Comparison of ENCODE assay signal across 9 cellular contexts in the genomic region with DNA sequence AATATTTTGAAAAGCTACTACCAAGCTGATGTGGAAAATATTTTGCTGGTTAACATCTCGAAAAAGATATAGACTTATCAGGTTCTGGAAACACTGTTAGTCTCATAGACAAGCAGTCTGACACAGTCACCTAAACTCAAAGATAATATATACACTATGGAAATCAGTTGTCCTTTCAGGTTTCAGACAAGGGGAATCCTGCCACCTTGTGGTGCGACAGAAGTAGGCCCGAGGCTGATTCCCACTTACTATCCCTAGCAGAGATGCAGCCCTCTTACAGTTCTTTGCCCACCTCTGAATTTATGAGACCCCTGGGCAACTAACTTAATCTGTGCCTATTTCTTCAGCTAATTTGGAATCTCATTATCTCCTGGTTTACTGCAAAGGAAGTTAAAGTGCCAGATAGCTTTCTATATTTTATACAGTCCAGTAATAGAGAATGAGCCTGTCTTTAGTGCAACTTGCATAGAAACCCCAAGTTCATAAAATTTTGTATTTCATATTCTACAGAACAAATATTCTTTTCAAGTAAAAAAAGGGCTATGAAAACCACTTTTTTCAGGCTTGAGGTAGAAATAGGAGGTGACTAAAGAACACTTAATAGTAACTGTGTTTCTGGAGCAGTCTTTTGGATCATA. TPM values are rescaled to one million over a fixed set of nuclear protein-coding genes. Genes with fewer than 3 reads are reported as not detected.
DNase-seq lines count a peak whose midpoint lies in the region; ATAC-seq, FAIRE-seq and TF ChIP-seq lines count a peak whose summit lies in the region.
"Had no signal": no experiment of that assay in that cellular context is flagged by ENCODE, and none has a peak within 500 bp of the region (broad histone marks: within the 10 kb centered on the region; RNA-seq: fewer than 3 reads in every experiment).

No MANE protein-coding gene starts in this region.

- no peaks in the 10 kb centered on the region for H3K9me3 ChIP-seq in H1 (ENCODE audit: insufficient read depth in 2 of 2, low read depth in 1 of 2, low read length in 1 of 2)

- H3K9ac ChIP-seq in H1 (replicated peaks in 1 of 4; ENCODE audit: extremely low read depth in 1 of 4, low read depth in 3 of 4, low read length in 3 of 4) = no peak overlapping the region

- TF ChIP-seq CTCF in activated CD8-positive, alpha-beta T cell treated with anti-CD3 and anti-CD28 coated beads for 36 hours (IDR thresholded peaks at IDR 0.05) = peak; percentile 80
- peak; percentile 79 to 85 (median 81) for TF ChIP-seq CTCF in H1 (IDR thresholded peaks at IDR 0.05; ENCODE audit: control extremely low read depth in 1 of 3, insufficient read depth in 1 of 3, low read depth in 1 of 3, low read length in 3 of 3)
- TF ChIP-seq CTCF in mesothelial cell of epicardium (IDR thresholded peaks at IDR 0.05; ENCODE audit: unreplicated experiment) = peak; percentile 86

- no peak overlapping the region for H2BK120ac ChIP-seq in H1 (replicated peaks; ENCODE audit: low read depth, low read length)

- no peak overlapping the region for H4K5ac ChIP-seq in H1 (ENCODE audit: insufficient read length, low read depth, low read length)

- H4K20me1 ChIP-seq in H1 (replicated peaks in 1 of 2; ENCODE audit: control insufficient read depth in 1 of 2, insufficient read depth in 2 of 2, low read length in 2 of 2) = no peaks in the 10 kb centered on the region

- peak; percentile 91 to 95 for TF ChIP-seq RAD21 in H1 (IDR thresholded peaks at IDR 0.05 in 1 of 2, conservative IDR thresholded peaks at IDR 0.05 in 1 of 2; ENCODE audit: low read depth in 2 of 2, low read length in 2 of 2)

- no peaks in the 10 kb centered on the region for H3K27me3 ChIP-seq in H1 (replicated peaks in 1 of 4; ENCODE audit: control insufficient read depth in 3 of 4, extremely low read depth in 1 of 4, insufficient read depth in 3 of 4, low read length in 3 of 4)

- H2BK12ac ChIP-seq in H1 (ENCODE audit: low read depth, low read length) = no peak overlapping the region

- H3K36me3 Mint-ChIP-seq in activated CD8-positive, alpha-beta T cell treated with anti-CD3 and anti-CD28 coated beads for 36 hours (ENCODE audit: low read depth) = peaks cover 2% of the 10 kb centered on the region
- H3K36me3 Mint-ChIP-seq in mesothelial cell of epicardium = peaks cover 4% of the 10 kb centered on the region

- H3K14ac ChIP-seq in H1 (ENCODE audit: insufficient read length) = no peak overlapping the region

- H2AK5ac ChIP-seq in H1 (ENCODE audit: low read depth, low read length) = no peak overlapping the region

- H4K8ac ChIP-seq in H1 (ENCODE audit: extremely low read depth, insufficient read depth, low read length) = no peak overlapping the region

- intact Hi-C loops in activated CD8-positive, alpha-beta T cell treated with anti-CD3 and anti-CD28 coated beads for 36 hours (cut with micrococcal nuclease) = loop anchor here (1.0 to 5.0 kb wide), 2 partner anchors 375 to 411 kb away; no protein-coding TSS in a partner anchor

- peaks cover 0 to 11% (median 0%) of the 10 kb centered on the region in 4 experiments; a peak in 1 of 7 replicates for H3K4me1 ChIP-seq in H1 (replicated peaks in 1 of 4; ENCODE audit: control insufficient read depth in 3 of 4, insufficient read depth in 4 of 4, low read length in 3 of 4)

- no peaks in the 10 kb centered on the region for H3K27me3 Mint-ChIP-seq in activated CD8-positive, alpha-beta T cell treated with anti-CD3 and anti-CD28 coated beads for 36 hours
- H3K27me3 Mint-ChIP-seq in mesothelial cell of epicardium (ENCODE audit: low read depth) = no peaks in the 10 kb centered on the region

- H2BK15ac ChIP-seq in H1 (ENCODE audit: low read length) = no peak overlapping the region

- no peak overlapping the region for H2BK5ac ChIP-seq in H1 (ENCODE audit: low read depth, low read length)

- H2BK20ac ChIP-seq in H1 (ENCODE audit: low read length) = no peak overlapping the region

- no peak overlapping the region for H2AFZ ChIP-seq in H1 (ENCODE audit: low read length)

- no peak overlapping the region for H3K56ac ChIP-seq in H1 (replicated peaks; ENCODE audit: insufficient read length, low read depth, low read length)

- no peak overlapping the region for H3K27ac Mint-ChIP-seq in activated CD8-positive, alpha-beta T cell treated with anti-CD3 and anti-CD28 coated beads for 36 hours
- H3K27ac Mint-ChIP-seq in mesothelial cell of epicardium = no peak overlapping the region
- H3K27ac Mint-ChIP-seq: T-helper 1 cell treated with Interleukin-12 subunit alpha and Interleukin-12 subunit beta and Interleukin-4 antibody, amounts not matched to agents 30 μg/mL and 1 μg/mL, for 36 hours had no signal

- no peak overlapping the region for H3K4me3 ChIP-seq in H1 (ENCODE audit: extremely low read depth in 1 of 4, insufficient read depth in 2 of 4, low read depth in 3 of 4, low read length in 4 of 4)

- no peak overlapping the region for H3K18ac ChIP-seq in H1 (ENCODE audit: extremely low read depth, low read length)

- H3K4me3 Mint-ChIP-seq in activated CD8-positive, alpha-beta T cell treated with anti-CD3 and anti-CD28 coated beads for 36 hours = no peak overlapping the region
- H3K4me3 Mint-ChIP-seq in mesothelial cell of epicardium = no peak overlapping the region
- H3K4me3 Mint-ChIP-seq: T-helper 1 cell treated with Interleukin-12 subunit alpha and Interleukin-12 subunit beta and Interleukin-4 antibody, amounts not matched to agents 30 μg/mL and 1 μg/mL, for 36 hours had no signal

- no peak overlapping the region for H3K27ac ChIP-seq in H1 (ENCODE audit: low read depth, low read length)

- no peaks in the 10 kb centered on the region for H3K79me1 ChIP-seq in H1 (ENCODE audit: low read depth, low read length)

- TF ChIP-seq POLR2A in H1 (IDR thresholded peaks at IDR 0.05; ENCODE audit: control extremely low read depth in 1 of 2, low read depth in 2 of 2, low read length in 2 of 2) = no peak

- no peak overlapping the region for H3K4ac ChIP-seq in H1 (replicated peaks; ENCODE audit: insufficient read length, low read depth, low read length)

- no peak for TF ChIP-seq EP300 in H1 (IDR thresholded peaks at IDR 0.05; ENCODE audit: borderline replicate concordance in 1 of 2, low read depth in 2 of 2, low read length in 2 of 2)

- no peaks in the 10 kb centered on the region for H3K9me3 Mint-ChIP-seq in activated CD8-positive, alpha-beta T cell treated with anti-CD3 and anti-CD28 coated beads for 36 hours
- H3K9me3 Mint-ChIP-seq in mesothelial cell of epicardium = no peaks in the 10 kb centered on the region
- H3K9me3 Mint-ChIP-seq: T-helper 1 cell treated with Interleukin-12 subunit alpha and Interleukin-12 subunit beta and Interleukin-4 antibody, amounts not matched to agents 30 μg/mL and 1 μg/mL, for 36 hours had no signal

- H3K79me2 ChIP-seq in H1 (ENCODE audit: control insufficient read depth in 1 of 2, insufficient read depth in 2 of 2, low read length in 2 of 2) = no peaks in the 10 kb centered on the region

- peak; percentile 82 for FAIRE-seq in H1 (lab: Jason Lieb, UNC)

- H3K4me2 ChIP-seq in H1 (ENCODE audit: insufficient read depth in 1 of 2, low read depth in 2 of 2, low read length in 2 of 2) = no peak overlapping the region

- 4% methylated on average over 3 of the region's 3 CpGs; no CpG with 5 or more reads in 1 of the 2 experiments for WGBS in H1 (ENCODE audit: extremely low coverage in 1 of 2, insufficient coverage in 1 of 2, insufficient read length in 1 of 2, insufficient replicate concordance in 2 of 2, low coverage in 1 of 2, low lambda C conversion rate in 2 of 2, missing lambda C conversion rate in 1 of 2), 2 experiments

- peak; percentile 92 for ATAC-seq in GM19467 (IDR thresholded peaks at IDR 0.05; ENCODE audit: unreplicated experiment)
- ATAC-seq in activated CD8-positive, alpha-beta T cell treated with anti-CD3 and anti-CD28 coated beads for 36 hours = peak; percentile 77

- POLR2A ChIA-PET in activated CD8-positive, alpha-beta T cell treated with anti-CD3 and anti-CD28 coated beads for 36 hours (lab: Charles Lee) = interaction anchor here (0.7 to 1.3 kb wide), 2 partner anchors 16 to 17 kb away, joined by 3 to 4 read pairs; a partner anchor contains a TSS
- POLR2A ChIA-PET in H1 (lab: Charles Lee; ENCODE audit: partially characterized antibody) = interaction anchor here (1.0 to 2.3 kb wide), 6 partner anchors 17 to 423 kb away, joined by 3 to 11 read pairs (median 4); a partner anchor contains a TSS

- H3K36me3 ChIP-seq in H1 (ENCODE audit: control insufficient read depth in 2 of 4, insufficient read depth in 4 of 4, low read length in 3 of 4) = peaks cover 0 to 4% (median under 1%) of the 10 kb centered on the region in 4 experiments; a peak in 2 of 8 replicates

- no peak overlapping the region for H3K23ac ChIP-seq in H1 (ENCODE audit: insufficient read length)

- H3K4me1 Mint-ChIP-seq in activated CD8-positive, alpha-beta T cell treated with anti-CD3 and anti-CD28 coated beads for 36 hours (ENCODE audit: low read depth) = no peaks in the 10 kb centered on the region
- H3K4me1 Mint-ChIP-seq in mesothelial cell of epicardium = peaks cover 10% of the 10 kb centered on the region

- CTCF ChIA-PET in activated CD8-positive, alpha-beta T cell treated with anti-CD3 and anti-CD28 coated beads for 36 hours (lab: Charles Lee) = interaction anchor here (0.6 to 5.6 kb wide), 44 partner anchors 8 to 424 kb away, joined by 3 to 47 read pairs (median 4); a partner anchor contains a TSS
- CTCF ChIA-PET in H1 (lab: Charles Lee; ENCODE audit: partially characterized antibody) = interaction anchor here (0.6 to 4.9 kb wide), 68 partner anchors 8 to 447 kb away, joined by 3 to 44 read pairs (median 4); a partner anchor contains a TSS

- DNase-seq in COLO668 (lab: John Stamatoyannopoulos, UW; ENCODE audit: unreplicated experiment) (peak; percentile 77), HS-5 (ENCODE audit: low read depth) (peak; percentile 56), NCI-H82 (lab: John Stamatoyannopoulos, UW) (peak; percentile 82), H1 (ENCODE audit: low read depth in 1 of 2, low spot score in 2 of 2) (peak; percentile 10 to 61), mesothelial cell of epicardium (ENCODE audit: low spot score in 2 of 2, unreplicated experiment in 2 of 2) (peak; percentile 46 to 73)
- peak; percentile 69 for DNase-seq in activated CD8-positive, alpha-beta T cell treated with anti-CD3 and anti-CD28 coated beads for 36 hours
- DNase-seq in stimulated activated CD8-positive, alpha-beta memory T cell treated with anti-CD3 and anti-CD28 coated beads, Interleukin-4, amount 100 ng/mL, for 48 hours = peak; percentile 67

- H4K91ac ChIP-seq in H1 (replicated peaks; ENCODE audit: insufficient read length, low read length) = no peak overlapping the region

- no peaks in the 10 kb centered on the region for H3K23me2 ChIP-seq in H1 (ENCODE audit: low read depth, low read length)

RNA-seq across cellular contexts. Expression of a gene that starts 16.9 kb away (rescaled TPM):
- total RNA-seq in activated CD8-positive, alpha-beta T cell treated with anti-CD3 and anti-CD28 coated beads for 36 hours = 10 to 100 TPM; 37.9 to 39.2 TPM
- 37.3 and 40.5 TPM in 2 replicates for total RNA-seq in H1 (2021; fragmentation: NEBNext Ultra II Directional; extraction: Animal tissue kit (Norgen Biotek cat#: 25700))
- polyA plus RNA-seq in H1 (2011; rRNA removed) = 12.0 and 15.1 TPM in 2 replicates
- 19.1 TPM for polyA plus RNA-seq in H1 (2011; cell fraction: cytosol; rRNA removed)
- polyA plus RNA-seq in H1 (2011; cell fraction: nucleus; rRNA removed) = 22.2 TPM
- 27.8 to 31.3 TPM (median 29.3 TPM) in 4 replicates for polyA plus RNA-seq in H1 (2012, experiment 1 of 2)
- polyA plus RNA-seq in H1 (2012, experiment 2 of 2) = 9.4 TPM
- 33.2 TPM for polyA plus RNA-seq in H1 (2013, experiment 1 of 2)
- polyA plus RNA-seq in H1 (2013, experiment 2 of 2) = 35.7 TPM
- polyA minus RNA-seq in H1 (2011; rRNA and poly(A)+ RNA removed) = 35.1 and 40.4 TPM in 2 replicates
- 30.4 TPM for polyA minus RNA-seq in H1 (2011; cell fraction: cytosol; rRNA and poly(A)+ RNA removed)
- polyA minus RNA-seq in H1 (2011; cell fraction: nucleus; rRNA and poly(A)+ RNA removed) = 63.6 TPM
- total RNA-seq in mesothelial cell of epicardium = 22.9 to 24.4 TPM (median 23.9 TPM) in 3 replicates

RNA-seq across cellular contexts. Expression of a gene that starts 17.1 kb away (rescaled TPM):
- total RNA-seq in activated CD8-positive, alpha-beta T cell treated with anti-CD3 and anti-CD28 coated beads for 36 hours = 10 to 100 TPM; 77.3 to 78.8 TPM
- total RNA-seq in H1 (2021; fragmentation: NEBNext Ultra II Directional; extraction: Animal tissue kit (Norgen Biotek cat#: 25700)) = 64.5 and 71.7 TPM in 2 replicates
- 13.2 and 26.9 TPM in 2 replicates for polyA plus RNA-seq in H1 (2011; rRNA removed)
- 38.0 TPM for polyA plus RNA-seq in H1 (2011; cell fraction: cytosol; rRNA removed)
- polyA plus RNA-seq in H1 (2011; cell fraction: nucleus; rRNA removed) = 5.2 TPM
- 25.9 to 45.1 TPM (median 28.7 TPM) in 4 replicates for polyA plus RNA-seq in H1 (2012, experiment 1 of 2)
- polyA plus RNA-seq in H1 (2012, experiment 2 of 2) = 8.3 TPM
- polyA plus RNA-seq in H1 (2013, experiment 1 of 2) = 63.8 TPM
- polyA plus RNA-seq in H1 (2013, experiment 2 of 2) = 61.2 TPM
- 16.0 and 17.9 TPM in 2 replicates for polyA minus RNA-seq in H1 (2011; rRNA and poly(A)+ RNA removed)
- 36.3 TPM for polyA minus RNA-seq in H1 (2011; cell fraction: cytosol; rRNA and poly(A)+ RNA removed)
- polyA minus RNA-seq in H1 (2011; cell fraction: nucleus; rRNA and poly(A)+ RNA removed) = 33.0 TPM
- total RNA-seq in mesothelial cell of epicardium = 29.5 to 33.2 TPM (median 31.7 TPM) in 3 replicates

RNA-seq across cellular contexts. Expression of a gene that starts 31.0 kb away (rescaled TPM):
- total RNA-seq in activated CD8-positive, alpha-beta T cell treated with anti-CD3 and anti-CD28 coated beads for 36 hours = 10 to 100 TPM; 48.3 to 51.8 TPM
- total RNA-seq in H1 (2021; fragmentation: NEBNext Ultra II Directional; extraction: Animal tissue kit (Norgen Biotek cat#: 25700)) = 47.5 and 51.2 TPM in 2 replicates
- polyA plus RNA-seq in H1 (2011; rRNA removed) = 3.2 and 5.1 TPM in 2 replicates
- polyA plus RNA-seq in H1 (2011; cell fraction: cytosol; rRNA removed) = 17.8 TPM
- 6.8 TPM for polyA plus RNA-seq in H1 (2011; cell fraction: nucleus; rRNA removed)
- 31.1 to 53.7 TPM (median 34.8 TPM) in 4 replicates for polyA plus RNA-seq in H1 (2012, experiment 1 of 2)
- polyA plus RNA-seq in H1 (2012, experiment 2 of 2) = 3.1 TPM
- polyA plus RNA-seq in H1 (2013, experiment 1 of 2) = 46.1 TPM
- 45.8 TPM for polyA plus RNA-seq in H1 (2013, experiment 2 of 2)
- polyA minus RNA-seq in H1 (2011; rRNA and poly(A)+ RNA removed) = 7.9 and 9.5 TPM in 2 replicates
- 9.0 TPM for polyA minus RNA-seq in H1 (2011; cell fraction: cytosol; rRNA and poly(A)+ RNA removed)
- 36.9 TPM for polyA minus RNA-seq in H1 (2011; cell fraction: nucleus; rRNA and poly(A)+ RNA removed)
- 43.5 to 46.4 TPM (median 45.3 TPM) in 3 replicates for total RNA-seq in mesothelial cell of epicardium

RNA-seq across cellular contexts. Expression of a gene that starts 59.4 kb away (rescaled TPM):
- under 1 TPM; 0.22 to 0.41 TPM for total RNA-seq in activated CD8-positive, alpha-beta T cell treated with anti-CD3 and anti-CD28 coated beads for 36 hours
- 1.2 and 2.4 TPM in 2 replicates for total RNA-seq in H1 (2021; fragmentation: NEBNext Ultra II Directional; extraction: Animal tissue kit (Norgen Biotek cat#: 25700))
- 0.39 and 1.1 TPM in 2 replicates for polyA plus RNA-seq in H1 (2011; rRNA removed)
- polyA plus RNA-seq in H1 (2011; cell fraction: cytosol; rRNA removed) = 1.2 TPM
- 1.9 TPM for polyA plus RNA-seq in H1 (2011; cell fraction: nucleus; rRNA removed)
- 1.3 to 1.7 TPM (median 1.3 TPM) in 4 replicates for polyA plus RNA-seq in H1 (2012, experiment 1 of 2)
- 0.05 TPM for polyA plus RNA-seq in H1 (2012, experiment 2 of 2)
- polyA plus RNA-seq in H1 (2013, experiment 1 of 2) = 1.7 TPM
- polyA plus RNA-seq in H1 (2013, experiment 2 of 2) = 1.7 TPM
- 1.0 and 3.0 TPM in 2 replicates for polyA minus RNA-seq in H1 (2011; rRNA and poly(A)+ RNA removed)
- 1.1 TPM for polyA minus RNA-seq in H1 (2011; cell fraction: cytosol; rRNA and poly(A)+ RNA removed)
- 2.5 TPM for polyA minus RNA-seq in H1 (2011; cell fraction: nucleus; rRNA and poly(A)+ RNA removed)
- total RNA-seq in mesothelial cell of epicardium = 2.4 to 2.7 TPM (median 2.6 TPM) in 3 replicates
